9 cellular contexts compared by ENCODE assay signal in genomic region chr5:168734657-168735344, GRCh38.
DNase-seq lines count a peak whose midpoint lies in the region; ATAC-seq lines count a peak whose summit lies in the region.
"Had no signal": no experiment of that assay in that cellular context is flagged by ENCODE, and none has a peak within 500 bp of the region (broad histone marks: within the 10 kb centered on the region; RNA-seq: fewer than 3 reads in every experiment).

No MANE protein-coding gene starts in this region.

- H3K27ac Mint-ChIP-seq in stimulated activated effector memory CD8-positive, alpha-beta T cell treated with anti-CD3 and anti-CD28 coated beads, Interleukin-12 subunit alpha, Interleukin-12 subunit beta, amount 100 ng/mL, for 72 hours: no peak overlapping the region

- DNase-seq in ecto neural progenitor cell (ENCODE audit: low spot score) (peak; percentile 36), ureter (ENCODE audit: low spot score) (no peak), SHP77 (lab: John Stamatoyannopoulos, UW) (no peak), cerebellum (ENCODE audit: low spot score) (no peak), cerebellar nuclear complex (lab: John Stamatoyannopoulos, UW) (no peak)
- DNase-seq in stimulated activated effector memory CD8-positive, alpha-beta T cell treated with anti-CD3 and anti-CD28 coated beads, Interleukin-12 subunit alpha, Interleukin-12 subunit beta, amount 100 ng/mL, for 72 hours (ENCODE audit: low spot score in 2 of 2): no peak
- DNase-seq: left lung had no signal

- no peaks in the 10 kb centered on the region for H3K4me1 Mint-ChIP-seq in stimulated activated effector memory CD8-positive, alpha-beta T cell treated with anti-CD3 and anti-CD28 coated beads, Interleukin-12 subunit alpha, Interleukin-12 subunit beta, amount 100 ng/mL, for 72 hours

- ATAC-seq in GM18870 (IDR thresholded peaks at IDR 0.05; ENCODE audit: unreplicated experiment): peak; percentile 87
- ATAC-seq in HG02938 (IDR thresholded peaks at IDR 0.05; ENCODE audit: unreplicated experiment): peak; percentile 85
- peak; percentile 24 for ATAC-seq in stimulated activated effector memory CD8-positive, alpha-beta T cell treated with anti-CD3 and anti-CD28 coated beads, Interleukin-12 subunit alpha, Interleukin-12 subunit beta, amount 100 ng/mL, for 72 hours
- ATAC-seq: left lung had no signal

- no peaks in the 10 kb centered on the region for H3K36me3 Mint-ChIP-seq in stimulated activated effector memory CD8-positive, alpha-beta T cell treated with anti-CD3 and anti-CD28 coated beads, Interleukin-12 subunit alpha, Interleukin-12 subunit beta, amount 100 ng/mL, for 72 hours

- H3K9me3 Mint-ChIP-seq in stimulated activated effector memory CD8-positive, alpha-beta T cell treated with anti-CD3 and anti-CD28 coated beads, Interleukin-12 subunit alpha, Interleukin-12 subunit beta, amount 100 ng/mL, for 72 hours: peaks cover 7% of the 10 kb centered on the region

- H3K4me3 Mint-ChIP-seq in stimulated activated effector memory CD8-positive, alpha-beta T cell treated with anti-CD3 and anti-CD28 coated beads, Interleukin-12 subunit alpha, Interleukin-12 subunit beta, amount 100 ng/mL, for 72 hours: no peak overlapping the region

Comparison
In these comparisons a context has a peak if more than half of its experiments do, and no peak if none do; other contexts are left out.
1. ATAC-seq: peak in every context shown above with its lines; median percentile 87 in GM18870; 85 in HG02938; 24 in stimulated activated effector memory CD8-positive, alpha-beta T cell treated with anti-CD3 and anti-CD28 coated beads, Interleukin-12 subunit alpha, Interleukin-12 subunit beta, amount 100 ng/mL, for 72 hours.